9 cellular contexts compared by ENCODE assay signal in genomic region chr16:84505249-84506156, GRCh38. TPM values are rescaled to one million over a fixed set of nuclear protein-coding genes. Genes with fewer than 3 reads are reported as not detected.
DNase-seq lines count a peak whose midpoint lies in the region; ATAC-seq, FAIRE-seq and TF ChIP-seq lines count a peak whose summit lies in the region.
"Had no signal": no experiment of that assay in that cellular context is flagged by ENCODE, and none has a peak within 500 bp of the region (broad histone marks: within the 10 kb centered on the region; RNA-seq: fewer than 3 reads in every experiment).

No MANE protein-coding gene starts in this region.

- peaks cover 41% of the 10 kb centered on the region for H3K4me1 Mint-ChIP-seq in activated naive CD4-positive, alpha-beta T cell treated with anti-CD3 and anti-CD28 coated beads for 36 hours (ENCODE audit: low read depth)
- H3K4me1 Mint-ChIP-seq in astrocyte (ENCODE audit: low read depth, unreplicated experiment): peaks cover 22% of the 10 kb centered on the region

- no peaks in the 10 kb centered on the region for H3K27me3 Mint-ChIP-seq in activated naive CD4-positive, alpha-beta T cell treated with anti-CD3 and anti-CD28 coated beads for 36 hours (ENCODE audit: low read depth)
- no peaks in the 10 kb centered on the region for H3K27me3 Mint-ChIP-seq in astrocyte (ENCODE audit: low read depth, unreplicated experiment)

- in situ Hi-C loops in KBM-7 (cut with MboI; ENCODE audit: low pct_unique_long_range_greater_than_20kb, low sequenced_read_pairs): loop anchor here (25.0 kb wide), 2 partner anchors 207 to 457 kb away; no protein-coding TSS in a partner anchor

- peaks cover 2% of the 10 kb centered on the region for H3K36me3 Mint-ChIP-seq in activated naive CD4-positive, alpha-beta T cell treated with anti-CD3 and anti-CD28 coated beads for 36 hours (ENCODE audit: low read depth)
- H3K36me3 Mint-ChIP-seq in astrocyte (ENCODE audit: low read depth, unreplicated experiment): peaks cover 4% of the 10 kb centered on the region

- intact Hi-C loops in activated naive CD4-positive, alpha-beta T cell treated with anti-CD3 and anti-CD28 coated beads for 36 hours (cut with micrococcal nuclease): loop anchor here (1.0 to 5.0 kb wide), 9 partner anchors 9 to 551 kb away; partner anchors contain the start of genes TAF1C and ZDHHC7
- intact Hi-C loops in lower leg skin (cut with DNase I; ENCODE audit: low total_unique reads): no loop called here

- H3K4me3 Mint-ChIP-seq in activated naive CD4-positive, alpha-beta T cell treated with anti-CD3 and anti-CD28 coated beads for 36 hours: peak overlapping the region; percentile 94
- peak overlapping the region; percentile 89 for H3K4me3 Mint-ChIP-seq in astrocyte (ENCODE audit: unreplicated experiment)

- H3K9me3 Mint-ChIP-seq in activated naive CD4-positive, alpha-beta T cell treated with anti-CD3 and anti-CD28 coated beads for 36 hours: no peaks in the 10 kb centered on the region
- no peaks in the 10 kb centered on the region for H3K9me3 Mint-ChIP-seq in astrocyte (ENCODE audit: unreplicated experiment)

- peak overlapping the region; percentile 88 for H3K9ac ChIP-seq in astrocyte (ENCODE audit: low read length)

- H3K36me3 ChIP-seq in astrocyte (ENCODE audit: insufficient read depth, low read length): no peaks in the 10 kb centered on the region
- H3K36me3 ChIP-seq in upper lobe of left lung: peaks cover 0 to 5% (median 0%) of the 10 kb centered on the region in 4 donors

- no peak for DNase-seq in activated naive CD4-positive, alpha-beta T cell treated with anti-CD3 and anti-CD28 coated beads for 36 hours
- DNase-seq in activated naive CD4-positive, alpha-beta T cell (lab: John Stamatoyannopoulos, UW): no peak
- DNase-seq in astrocyte (ENCODE audit: low read depth): no peak
- peak in 1 of 2 donors; percentile 83 for DNase-seq in lower leg skin (ENCODE audit: low spot score in 2 of 2)
- DNase-seq in upper lobe of left lung: peak; percentile 21 to 76
- DNase-seq in KBM-7: no peak
- DNase-seq in stimulated activated CD4-positive, alpha-beta T cell treated with anti-CD3 and anti-CD28 coated beads, Interleukin-4, amount 100 ng/mL, for 1 hour: no peak
- DNase-seq in NCI-H446 (lab: John Stamatoyannopoulos, UW): no peak

- H3K4me2 ChIP-seq in astrocyte (ENCODE audit: low read length): peak overlapping the region; percentile 80

- ATAC-seq in upper lobe of left lung (ENCODE audit: low FRiP score in 2 of 2): no peak

- WGBS in lower leg skin, 2 donors: 68% methylated on average over 33 of the region's 33 CpGs
- WGBS in upper lobe of left lung, 2 donors: 73% methylated on average over 22 to 33 of the region's 33 CpGs

- H4K20me1 ChIP-seq in astrocyte (ENCODE audit: insufficient read depth, low read length): peaks cover under 1% of the 10 kb centered on the region

- peak overlapping the region; percentile 82 for H3K27ac Mint-ChIP-seq in activated naive CD4-positive, alpha-beta T cell treated with anti-CD3 and anti-CD28 coated beads for 36 hours
- peak overlapping the region; percentile 81 for H3K27ac Mint-ChIP-seq in astrocyte (ENCODE audit: unreplicated experiment)

- H3K4me1 ChIP-seq in astrocyte (ENCODE audit: insufficient read depth, low read length) (peaks cover 41% of the 10 kb centered on the region), upper lobe of left lung (peaks cover 21 to 41% (median 23%) of the 10 kb centered on the region in 4 donors)

- TF ChIP-seq EP300 in upper lobe of left lung (IDR thresholded peaks at IDR 0.05): no peak

- no peak for FAIRE-seq in astrocyte (lab: Jason Lieb, UNC)
- FAIRE-seq: colon had no signal

- peak overlapping the region; percentile 41 for H3K4me3 ChIP-seq in astrocyte (ENCODE audit: insufficient read depth, low read depth, low read length)
- peak overlapping the region; percentile 10 for H3K4me3 ChIP-seq in lower leg skin (ENCODE audit: low read depth, poor library complexity, severe bottlenecking)
- peak overlapping the region; percentile 54 to 85 (median 79) for H3K4me3 ChIP-seq in upper lobe of left lung

- TF ChIP-seq CTCF in astrocyte (IDR thresholded peaks at IDR 0.05; ENCODE audit: insufficient read depth, low read depth, low read length) (no peak), lower leg skin (IDR thresholded peaks at IDR 0.05) (no peak), upper lobe of left lung (IDR thresholded peaks at IDR 0.05) (no peak)

- no peak for TF ChIP-seq POLR2A in lower leg skin (IDR thresholded peaks at IDR 0.05)
- no peak for TF ChIP-seq POLR2A in upper lobe of left lung (IDR thresholded peaks at IDR 0.05)

- H3K27me3 ChIP-seq in astrocyte (ENCODE audit: insufficient read depth, low read length) (no peaks in the 10 kb centered on the region), upper lobe of left lung (no peaks in the 10 kb centered on the region)

- H3K79me2 ChIP-seq in astrocyte (ENCODE audit: insufficient read depth, low read length): peaks cover 33% of the 10 kb centered on the region

- CTCF ChIA-PET in activated naive CD4-positive, alpha-beta T cell treated with anti-CD3 and anti-CD28 coated beads for 36 hours (lab: Charles Lee): interaction anchor here (0.6 to 4.9 kb wide), 19 partner anchors 12 to 267 kb away, joined by 3 to 37 read pairs (median 4); no protein-coding TSS in a partner anchor

- H3K9me3 ChIP-seq in astrocyte (ENCODE audit: insufficient read depth, low read depth, low read length) (no peaks in the 10 kb centered on the region), upper lobe of left lung (no peaks in the 10 kb centered on the region)

- H3K27ac ChIP-seq in astrocyte (ENCODE audit: low read depth, low read length) (peak overlapping the region; percentile 75), upper lobe of left lung (peak overlapping the region; percentile 70 to 94 (median 89))

- H2AFZ ChIP-seq in astrocyte (ENCODE audit: low read depth, low read length): peak overlapping the region; percentile 67

RNA-seq across cellular contexts. Expression of gene MEAK7, which starts 1.0 kb away (rescaled TPM):
- total RNA-seq in activated naive CD4-positive, alpha-beta T cell treated with anti-CD3 and anti-CD28 coated beads for 36 hours: 1 to 10 TPM; 6.3 to 7.0 TPM
- 36.1 and 41.3 TPM in 2 replicates for total RNA-seq in astrocyte
- 10 to 100 TPM; 10.2 to 20.8 (median 14.9) TPM for total RNA-seq in lower leg skin
- total RNA-seq in upper lobe of left lung: 10 to 100 TPM in 5 of 6 donors, 1 to 10 TPM in 1; 8.5 to 32.8 (median 12.2) TPM

Comparison
In these comparisons a context has a peak if more than half of its experiments do, and no peak if none do; other contexts are left out.
1. DNase-seq: peak in upper lobe of left lung (2 of 2); none in activated naive CD4-positive, alpha-beta T cell treated with anti-CD3 and anti-CD28 coated beads for 36 hours (single experiment), activated naive CD4-positive, alpha-beta T cell (0 of 4), astrocyte (single experiment), KBM-7 (single experiment), stimulated activated CD4-positive, alpha-beta T cell treated with anti-CD3 and anti-CD28 coated beads, Interleukin-4, amount 100 ng/mL, for 1 hour (single experiment) and NCI-H446 (0 of 2).
2. H3K4me3 ChIP-seq: peak in every context shown above with its lines; median percentile 79 in upper lobe of left lung; 41 in astrocyte; 10 in lower leg skin.